19 cellular contexts compared by ENCODE assay signal in genomic region chr10:44651834-44652233, GRCh38.
A peak's percentile ranks its signal among the peaks of the same experiment; 100 is the strongest.
DNase-seq lines count a peak whose midpoint lies in the region; ATAC-seq and TF ChIP-seq lines count a peak whose summit lies in the region.
"Had no signal": no experiment of that assay in that cellular context is flagged by ENCODE, and none has a peak within 500 bp of the region (broad histone marks: within the 10 kb centered on the region; RNA-seq: fewer than 3 reads in every experiment).

No MANE protein-coding gene starts in this region.

- ATAC-seq in GM18520 (IDR thresholded peaks at IDR 0.05; ENCODE audit: unreplicated experiment) (no peak), HG02884 (IDR thresholded peaks at IDR 0.05; ENCODE audit: unreplicated experiment) (no peak)
- ATAC-seq: stimulated activated effector memory CD8-positive, alpha-beta T cell treated with anti-CD3 and anti-CD28 coated beads, Interleukin-12 subunit alpha, Interleukin-12 subunit beta, amount 100 ng/mL, for 72 hours had no signal

- H3K36me3 Mint-ChIP-seq in HFFc6 (ENCODE audit: low read depth) (no peaks in the 10 kb centered on the region), nephron (ENCODE audit: low read depth) (no peaks in the 10 kb centered on the region)
- H3K36me3 Mint-ChIP-seq: memory B cell; neural progenitor cell; stimulated activated effector memory CD8-positive, alpha-beta T cell treated with anti-CD3 and anti-CD28 coated beads, Interleukin-12 subunit alpha, Interleukin-12 subunit beta, amount 100 ng/mL, for 72 hours had no signal

- peaks cover 53% of the 10 kb centered on the region for H3K4me1 Mint-ChIP-seq in HFFc6 (ENCODE audit: low read depth)
- peaks cover 46% of the 10 kb centered on the region for H3K4me1 Mint-ChIP-seq in nephron
- H3K4me1 Mint-ChIP-seq: memory B cell; stimulated activated effector memory CD8-positive, alpha-beta T cell treated with anti-CD3 and anti-CD28 coated beads, Interleukin-12 subunit alpha, Interleukin-12 subunit beta, amount 100 ng/mL, for 72 hours had no signal

- DNase-seq in DMS 273 treated with DMSO at 0.1 percent for 48 hours (lab: John Stamatoyannopoulos, UW), result peak; percentile 37
- DNase-seq in HFFc6, result peak; percentile 33
- DNase-seq in cerebellum (ENCODE audit: low spot score), result peak; percentile 23
- no peak for DNase-seq in NCI-H2029 treated with DMSO at 0.1 percent for 48 hours (lab: John Stamatoyannopoulos, UW)
- no peak for DNase-seq in H4 (ENCODE audit: low spot score)
- DNase-seq: activated CD4-positive, alpha-beta T cell treated with anti-CD3 and anti-CD28 coated beads, Interleukin-2, amount 10 ng/mL, durations not matched to agents 7 days and 5 days; activated CD8-positive, alpha-beta memory T cell treated with anti-CD3 and anti-CD28 coated beads, Interleukin-2, amount 50 U/mL, for 48 hours; activated effector memory CD4-positive, alpha-beta T cell treated with anti-CD3 and anti-CD28 coated beads, Interleukin-2, amount 50 U/mL, for 16 hours; DMS53; foreskin melanocyte; NCI-H82; Peyer's patch; SW 1271 had no signal

- H3K27ac Mint-ChIP-seq in HFFc6, result peak overlapping the region; percentile 65
- H3K27ac Mint-ChIP-seq in nephron, result peak overlapping the region; percentile 61 to 93 (median 85)
- H3K27ac Mint-ChIP-seq: activated CD4-positive, alpha-beta T cell treated with anti-CD3 and anti-CD28 coated beads, Interleukin-2, amount 10 ng/mL, durations not matched to agents 7 days and 5 days; memory B cell; neural progenitor cell; stimulated activated effector memory CD8-positive, alpha-beta T cell treated with anti-CD3 and anti-CD28 coated beads, Interleukin-12 subunit alpha, Interleukin-12 subunit beta, amount 100 ng/mL, for 72 hours had no signal

- H3K9me3 Mint-ChIP-seq in HFFc6 (no peaks in the 10 kb centered on the region), nephron (peaks cover 2% of the 10 kb centered on the region)
- H3K9me3 Mint-ChIP-seq: activated CD4-positive, alpha-beta T cell treated with anti-CD3 and anti-CD28 coated beads, Interleukin-2, amount 10 ng/mL, durations not matched to agents 7 days and 5 days; neural progenitor cell had no signal

- TF ChIP-seq CTCF in HFFc6 (IDR thresholded peaks at IDR 0.05) (peak; percentile 35; the same call in 1 of the 2 replicates), nephron (IDR thresholded peaks at IDR 0.05; ENCODE audit: unreplicated experiment in 3 of 3) (no peak)

- H3K4me3 Mint-ChIP-seq in HFFc6 (peak overlapping the region; percentile 41; the same call in 1 of the 2 replicates), nephron (peak overlapping the region in 1 of 3 experiments; percentile 15)
- H3K4me3 Mint-ChIP-seq: activated CD4-positive, alpha-beta T cell treated with anti-CD3 and anti-CD28 coated beads, Interleukin-2, amount 10 ng/mL, durations not matched to agents 7 days and 5 days; memory B cell; neural progenitor cell; stimulated activated effector memory CD8-positive, alpha-beta T cell treated with anti-CD3 and anti-CD28 coated beads, Interleukin-12 subunit alpha, Interleukin-12 subunit beta, amount 100 ng/mL, for 72 hours had no signal

- no peaks in the 10 kb centered on the region for H3K27me3 Mint-ChIP-seq in HFFc6 (ENCODE audit: insufficient read depth)
- no peaks in the 10 kb centered on the region for H3K27me3 Mint-ChIP-seq in nephron (ENCODE audit: low read depth)
- H3K27me3 Mint-ChIP-seq: memory B cell had no signal

Comparison
In these comparisons a context has a peak if more than half of its experiments do, and no peak if none do; other contexts are left out.
1. DNase-seq: peak in DMS 273 treated with DMSO at 0.1 percent for 48 hours (single experiment), HFFc6 (single experiment) and cerebellum (single experiment); none in NCI-H2029 treated with DMSO at 0.1 percent for 48 hours (single experiment) and H4 (single experiment).